ENCODE assay signal across 21 cellular contexts in the genomic region with DNA sequence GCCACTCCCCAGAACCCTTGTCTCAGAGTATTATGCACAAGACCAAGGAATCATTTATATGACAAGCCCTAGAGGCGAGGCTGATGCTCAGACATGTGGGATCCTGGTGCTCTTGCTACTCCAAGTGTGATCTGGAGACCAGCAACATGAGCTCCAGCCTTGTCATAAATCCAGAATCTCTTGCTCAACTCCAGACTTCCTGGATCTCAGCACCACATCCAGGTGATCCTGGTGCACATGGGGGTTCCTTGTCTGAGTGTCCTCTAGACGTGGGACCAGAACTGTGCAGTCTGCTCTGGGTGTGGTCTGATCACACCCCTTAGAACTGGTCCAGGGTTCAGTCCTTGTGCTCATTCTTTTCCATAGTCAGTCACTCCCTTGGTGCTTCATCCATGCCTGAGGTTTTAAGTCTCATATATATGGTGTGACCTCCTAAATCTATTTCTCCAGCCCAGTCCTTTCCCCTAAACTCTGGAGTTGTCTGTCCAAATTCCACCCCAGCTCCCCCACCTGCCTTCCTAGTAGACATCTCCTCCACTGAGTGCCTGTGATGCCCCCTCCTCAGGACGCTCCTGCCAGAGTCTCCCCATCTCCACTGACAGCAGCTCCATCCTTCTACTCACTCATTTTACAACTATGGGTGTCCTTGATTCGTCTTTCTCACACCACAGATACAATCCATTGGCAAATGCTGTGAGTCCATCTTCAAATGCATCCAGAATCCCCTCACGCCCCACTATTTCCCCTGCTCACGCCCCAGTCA. TPM values are rescaled to one million over a fixed set of nuclear protein-coding genes. Genes with fewer than 3 reads are reported as not detected.
A peak's percentile ranks its signal among the peaks of the same experiment; 100 is the strongest.
DNase-seq lines count a peak whose midpoint lies in the region; TF ChIP-seq lines count a peak whose summit lies in the region.
"Had no signal": no experiment of that assay in that cellular context is flagged by ENCODE, and none has a peak within 500 bp of the region (broad histone marks: within the 10 kb centered on the region; RNA-seq: fewer than 3 reads in every experiment).

No MANE protein-coding gene starts in this region.

- no peak overlapping the region for H3K4me3 ChIP-seq in esophagus muscularis mucosa
- H3K4me3 ChIP-seq: PC-9 had no signal

- CTCF ChIA-PET in activated CD4-positive, alpha-beta T cell treated with anti-CD3 and anti-CD28 coated beads, Interleukin-2, amount 10 ng/mL, durations not matched to agents 7 days and 5 days (lab: Charles Lee), result no interaction called here

- H3K36me3 ChIP-seq in esophagus muscularis mucosa, result peaks cover 0 to 26% (median 19%) of the 10 kb centered on the region in 4 donors

- intact Hi-C loops in esophagus muscularis mucosa (cut with DNase I) (loop anchor here (5.0 kb wide), 1 partner anchor 85 kb away; no protein-coding TSS in a partner anchor), posterior vena cava (cut with DNase I) (loop anchor here in 1 of 2 donors (5.0 kb wide), 1 partner anchor 85 kb away; no protein-coding TSS in a partner anchor)

- H3K4me1 Mint-ChIP-seq in activated CD4-positive, alpha-beta T cell treated with anti-CD3 and anti-CD28 coated beads, Interleukin-2, amount 10 ng/mL, durations not matched to agents 7 days and 5 days, result peaks cover 42% of the 10 kb centered on the region

- no peak overlapping the region for H3K27ac ChIP-seq in esophagus muscularis mucosa (replicated peaks in 1 of 4)
- H3K27ac ChIP-seq: epithelial cell of prostate, HL-60, KMS-11, PC-9 had no signal

- H3K27me3 ChIP-seq in esophagus muscularis mucosa, result no peaks in the 10 kb centered on the region
- H3K27me3 ChIP-seq: spleen had no signal

- peak overlapping the region; percentile 93 for H3K4me3 Mint-ChIP-seq in activated CD4-positive, alpha-beta T cell treated with anti-CD3 and anti-CD28 coated beads, Interleukin-2, amount 10 ng/mL, durations not matched to agents 7 days and 5 days

- no peak for TF ChIP-seq EP300 in esophagus muscularis mucosa (IDR thresholded peaks at IDR 0.05)

- POLR2A ChIA-PET in activated CD4-positive, alpha-beta T cell treated with anti-CD3 and anti-CD28 coated beads, Interleukin-2, amount 10 ng/mL, durations not matched to agents 7 days and 5 days (lab: Charles Lee), result interaction anchor here (1.0 kb wide), 1 partner anchor 85 kb away, joined by 5 read pairs; no protein-coding TSS in a partner anchor

- H3K36me3 Mint-ChIP-seq in activated CD4-positive, alpha-beta T cell treated with anti-CD3 and anti-CD28 coated beads, Interleukin-2, amount 10 ng/mL, durations not matched to agents 7 days and 5 days (ENCODE audit: low read depth), result peaks cover 47% of the 10 kb centered on the region

- no peaks in the 10 kb centered on the region for H3K27me3 Mint-ChIP-seq in activated CD4-positive, alpha-beta T cell treated with anti-CD3 and anti-CD28 coated beads, Interleukin-2, amount 10 ng/mL, durations not matched to agents 7 days and 5 days

- no peaks in the 10 kb centered on the region for H3K9me3 ChIP-seq in esophagus muscularis mucosa
- H3K9me3 ChIP-seq: SK-N-SH, spleen had no signal

- no peak for TF ChIP-seq POLR2A in esophagus muscularis mucosa (IDR thresholded peaks at IDR 0.05; ENCODE audit: low read depth)

- TF ChIP-seq CTCF in esophagus muscularis mucosa (IDR thresholded peaks at IDR 0.05), result no peak

- peak overlapping the region; percentile 32 for H3K27ac Mint-ChIP-seq in activated CD4-positive, alpha-beta T cell treated with anti-CD3 and anti-CD28 coated beads, Interleukin-2, amount 10 ng/mL, durations not matched to agents 7 days and 5 days

- H3K4me1 ChIP-seq in esophagus muscularis mucosa, result peaks cover 8 to 20% (median 14%) of the 10 kb centered on the region in 4 donors

- 59% methylated on average over 5 of the region's 6 CpGs for WGBS in esophagus muscularis mucosa

- DNase-seq in stimulated activated CD4-positive, alpha-beta T cell treated with anti-CD3 and anti-CD28 coated beads, Interleukin-1b, Interleukin-23, amount 100 ng/mL, for 48 hours, result peak; percentile 14
- no peak for DNase-seq in stimulated activated CD4-positive, alpha-beta T cell treated with anti-CD3 and anti-CD28 coated beads, Interleukin-4, amount 100 ng/mL, for 4 hours
- no peak for DNase-seq in activated CD4-positive, alpha-beta T cell treated with anti-CD3 and anti-CD28 coated beads, Interleukin-2, amount 10 ng/mL, durations not matched to agents 7 days and 5 days
- DNase-seq in esophagus muscularis mucosa (ENCODE audit: extremely low spot score) (peak; percentile 91), AG08396 (ENCODE audit: low spot score) (no peak), posterior vena cava (ENCODE audit: low spot score) (no peak), cerebellar cortex (ENCODE audit: low spot score) (no peak), kidney tubule cell (ENCODE audit: low spot score) (no peak)
- DNase-seq: AML-193, DMS79 treated with DMSO at 0.1 percent for 48 hours, head of caudate nucleus, kidney glomerular epithelial cell, NCI-H1694 treated with DMSO at 0.1 percent for 48 hours, NCI-H526 treated with DMSO at 0.1 percent for 48 hours, PC-9, posterior cingulate gyrus, SK-N-SH, spleen had no signal

- no peaks in the 10 kb centered on the region for H3K9me3 Mint-ChIP-seq in activated CD4-positive, alpha-beta T cell treated with anti-CD3 and anti-CD28 coated beads, Interleukin-2, amount 10 ng/mL, durations not matched to agents 7 days and 5 days

RNA-seq across cellular contexts. Expression of a gene that starts 5.1 kb away (rescaled TPM):
- total RNA-seq in activated CD4-positive, alpha-beta T cell treated with anti-CD3 and anti-CD28 coated beads, Interleukin-2, amount 10 ng/mL, durations not matched to agents 7 days and 5 days, result 1,000 to 10,000 TPM; 4,654 to 4,702 TPM
- 100 to 1,000 TPM; 336 to 628 (median 502) TPM for total RNA-seq in esophagus muscularis mucosa
- total RNA-seq in posterior vena cava, result 100 to 1,000 TPM; 525 to 620 TPM

RNA-seq across cellular contexts. Expression of a gene that starts 51.5 kb away (rescaled TPM):
- total RNA-seq in activated CD4-positive, alpha-beta T cell treated with anti-CD3 and anti-CD28 coated beads, Interleukin-2, amount 10 ng/mL, durations not matched to agents 7 days and 5 days, result 10 to 100 TPM; 10.5 to 10.8 TPM
- total RNA-seq in esophagus muscularis mucosa, result 10 to 100 TPM; 18.9 to 35.4 (median 22.3) TPM
- 10 to 100 TPM; 16.5 to 20.5 TPM for total RNA-seq in posterior vena cava

Comparison
In these comparisons a context has a peak if more than half of its experiments do, and no peak if none do; other contexts are left out.
1. DNase-seq: peak in stimulated activated CD4-positive, alpha-beta T cell treated with anti-CD3 and anti-CD28 coated beads, Interleukin-1b, Interleukin-23, amount 100 ng/mL, for 48 hours (single experiment) and esophagus muscularis mucosa (single experiment); none in stimulated activated CD4-positive, alpha-beta T cell treated with anti-CD3 and anti-CD28 coated beads, Interleukin-4, amount 100 ng/mL, for 4 hours (0 of 2), activated CD4-positive, alpha-beta T cell treated with anti-CD3 and anti-CD28 coated beads, Interleukin-2, amount 10 ng/mL, durations not matched to agents 7 days and 5 days (single experiment), AG08396 (single experiment), posterior vena cava (single experiment), cerebellar cortex (single experiment) and kidney tubule cell (single experiment).
2. RNA of a gene that starts 5.1 kb away (total RNA-seq): 4,654 to 4,702 TPM in activated CD4-positive, alpha-beta T cell treated with anti-CD3 and anti-CD28 coated beads, Interleukin-2, amount 10 ng/mL, durations not matched to agents 7 days and 5 days; 525 to 620 TPM in posterior vena cava and 336 to 628 TPM in esophagus muscularis mucosa; every median in the first group is over 4 times any median in the second.